Comparison of ENCODE assay signal across 9 cellular contexts in the genomic region with DNA sequence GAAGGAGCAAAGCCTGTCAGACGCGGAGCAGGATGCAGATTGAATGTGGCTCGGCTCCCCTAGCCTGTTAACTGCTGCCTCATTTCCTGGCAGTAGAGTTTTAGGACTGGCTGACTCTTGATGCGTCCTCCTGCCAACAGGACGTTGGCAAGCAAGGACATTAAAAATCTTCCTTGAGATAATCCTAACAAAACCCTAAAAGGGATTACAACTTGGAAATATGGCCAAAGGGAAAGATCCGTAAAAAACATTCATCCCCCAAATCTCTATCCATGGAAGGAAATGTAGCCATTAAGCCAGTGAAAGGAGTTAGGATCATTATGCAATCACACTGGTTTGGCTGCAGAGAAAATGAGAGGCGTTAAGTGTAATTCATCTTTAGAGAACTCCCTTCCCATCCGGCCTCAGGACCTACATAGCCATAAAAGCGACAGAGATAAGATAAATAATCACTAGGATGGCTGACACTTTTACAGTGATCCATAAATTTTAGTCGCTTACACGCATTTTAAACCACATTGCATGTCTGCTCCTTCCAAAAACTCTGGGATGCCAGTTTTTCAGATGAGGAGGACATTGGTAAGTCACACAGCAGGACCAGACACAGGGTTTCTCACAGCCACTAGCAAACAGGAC. TPM values are rescaled to one million over a fixed set of nuclear protein-coding genes. Genes with fewer than 3 reads are reported as not detected.
DNase-seq lines count a peak whose midpoint lies in the region; ATAC-seq and TF ChIP-seq lines count a peak whose summit lies in the region.
"Had no signal": no experiment of that assay in that cellular context is flagged by ENCODE, and none has a peak within 500 bp of the region (broad histone marks: within the 10 kb centered on the region; RNA-seq: fewer than 3 reads in every experiment).

No MANE protein-coding gene starts in this region.

- no peaks in the 10 kb centered on the region for H4K20me1 ChIP-seq in GM23338 (replicated peaks; ENCODE audit: insufficient read depth)

- no peak overlapping the region for H3K4me3 ChIP-seq in GM23338
- H3K4me3 ChIP-seq in skeletal muscle satellite cell (ENCODE audit: low read length) = peak overlapping the region; percentile 6

- H3K9me3 Mint-ChIP-seq in GM23338 = peaks cover 14% of the 10 kb centered on the region

- ATAC-seq in GM23338 = 0 out of 3 replicates have a peak, but pooled peaks have one; percentile 25
- no peak for ATAC-seq in GM21367 (IDR thresholded peaks at IDR 0.05; ENCODE audit: unreplicated experiment)
- no peak for ATAC-seq in GM18520 (IDR thresholded peaks at IDR 0.05; ENCODE audit: unreplicated experiment)

- no peak for TF ChIP-seq CTCF in GM23338 (conservative IDR thresholded peaks at IDR 0.05; ENCODE audit: low read depth in 2 of 2)

- H3K4me1 Mint-ChIP-seq in GM23338 = peaks cover 9% of the 10 kb centered on the region; the same call in 2 of the 3 replicates
- H3K4me1 Mint-ChIP-seq: activated CD4-positive, alpha-beta T cell treated with anti-CD3 and anti-CD28 coated beads, Interleukin-2, amount 10 ng/mL, durations not matched to agents 7 days and 5 days had no signal

- H3K79me2 ChIP-seq in GM23338 (replicated peaks; ENCODE audit: insufficient read depth) = no peaks in the 10 kb centered on the region

- no peak overlapping the region for H3K4me2 ChIP-seq in GM23338
- H3K4me2 ChIP-seq in skeletal muscle satellite cell (ENCODE audit: low read length) = peak overlapping the region; percentile 58

- no peaks in the 10 kb centered on the region for H3K9me3 ChIP-seq in skeletal muscle satellite cell (replicated peaks; ENCODE audit: low read length)
- H3K9me3 ChIP-seq: ascending aorta had no signal

- DNase-seq in GM23338 (ENCODE audit: low spot score) (no peak), NOMO-1 (lab: John Stamatoyannopoulos, UW; ENCODE audit: unreplicated experiment in 2 of 2) (peak; percentile 75 to 89), fibroblast of peridontal ligament (ENCODE audit: extremely low read depth) (peak; percentile 43), activated gamma-delta T cell treated with Interleukin-2 at 50 U/mL for 16 hours (no peak)
- DNase-seq: activated CD4-positive, alpha-beta T cell treated with anti-CD3 and anti-CD28 coated beads, Interleukin-2, amount 10 ng/mL, durations not matched to agents 7 days and 5 days had no signal

- H3K36me3 ChIP-seq in GM23338 (ENCODE audit: insufficient read depth) = no peaks in the 10 kb centered on the region
- no peaks in the 10 kb centered on the region for H3K36me3 ChIP-seq in skeletal muscle satellite cell (ENCODE audit: insufficient read depth, low read length)
- H3K36me3 ChIP-seq: ascending aorta had no signal

- no peak overlapping the region for H3K4me3 Mint-ChIP-seq in GM23338
- H3K4me3 Mint-ChIP-seq: activated CD4-positive, alpha-beta T cell treated with anti-CD3 and anti-CD28 coated beads, Interleukin-2, amount 10 ng/mL, durations not matched to agents 7 days and 5 days had no signal

- no peaks in the 10 kb centered on the region for H3K27me3 Mint-ChIP-seq in GM23338 (ENCODE audit: insufficient read depth, low read depth, poor library complexity)

- H3K9ac ChIP-seq in skeletal muscle satellite cell (ENCODE audit: low read depth, low read length) = no peak overlapping the region

- H3K27ac Mint-ChIP-seq in GM23338 = no peak overlapping the region
- H3K27ac Mint-ChIP-seq: activated CD4-positive, alpha-beta T cell treated with anti-CD3 and anti-CD28 coated beads, Interleukin-2, amount 10 ng/mL, durations not matched to agents 7 days and 5 days had no signal

- peak overlapping the region; percentile 56; the same call in 1 of the 2 replicates for H2AFZ ChIP-seq in GM23338

- H3K4me1 ChIP-seq in GM23338 (ENCODE audit: insufficient read depth) = no peaks in the 10 kb centered on the region
- peaks cover 28% of the 10 kb centered on the region for H3K4me1 ChIP-seq in skeletal muscle satellite cell (ENCODE audit: control insufficient read depth, insufficient read depth, low read length)

- H3K27ac ChIP-seq in GM23338 (ENCODE audit: low read depth) = no peak overlapping the region

- H3K9me2 ChIP-seq in GM23338 (ENCODE audit: insufficient read depth) = 0 out of 2 replicates have a peak, but pooled peaks cover under 1% of the 10 kb centered on the region

- peaks cover 6% of the 10 kb centered on the region; the same call in 2 of the 3 replicates for H3K36me3 Mint-ChIP-seq in GM23338 (ENCODE audit: low read depth)

- no peaks in the 10 kb centered on the region for H3F3A ChIP-seq in GM23338 (replicated peaks; ENCODE audit: low read depth)

- H3K27me3 ChIP-seq in GM23338 (ENCODE audit: insufficient read depth) = no peaks in the 10 kb centered on the region
- no peaks in the 10 kb centered on the region for H3K27me3 ChIP-seq in skeletal muscle satellite cell (ENCODE audit: control insufficient read depth, insufficient read depth, low read length)
- H3K27me3 ChIP-seq: ascending aorta had no signal

TF ChIP-seq in GM23338, 12 proteins besides CTCF, POLR2A, EP300 and RAD21 (continues in another document):
- TF ChIP-seq ZNF331 (CRISPR knock-in tag; IDR thresholded peaks at IDR 0.05; ENCODE audit: low read depth) = no peak
- TF ChIP-seq STAT1 (IDR thresholded peaks at IDR 0.05; ENCODE audit: unreplicated experiment) = no peak
- no peak for TF ChIP-seq POLR2AphosphoS5 (IDR thresholded peaks at IDR 0.05; ENCODE audit: low read depth)
- TF ChIP-seq, protein P1, sequence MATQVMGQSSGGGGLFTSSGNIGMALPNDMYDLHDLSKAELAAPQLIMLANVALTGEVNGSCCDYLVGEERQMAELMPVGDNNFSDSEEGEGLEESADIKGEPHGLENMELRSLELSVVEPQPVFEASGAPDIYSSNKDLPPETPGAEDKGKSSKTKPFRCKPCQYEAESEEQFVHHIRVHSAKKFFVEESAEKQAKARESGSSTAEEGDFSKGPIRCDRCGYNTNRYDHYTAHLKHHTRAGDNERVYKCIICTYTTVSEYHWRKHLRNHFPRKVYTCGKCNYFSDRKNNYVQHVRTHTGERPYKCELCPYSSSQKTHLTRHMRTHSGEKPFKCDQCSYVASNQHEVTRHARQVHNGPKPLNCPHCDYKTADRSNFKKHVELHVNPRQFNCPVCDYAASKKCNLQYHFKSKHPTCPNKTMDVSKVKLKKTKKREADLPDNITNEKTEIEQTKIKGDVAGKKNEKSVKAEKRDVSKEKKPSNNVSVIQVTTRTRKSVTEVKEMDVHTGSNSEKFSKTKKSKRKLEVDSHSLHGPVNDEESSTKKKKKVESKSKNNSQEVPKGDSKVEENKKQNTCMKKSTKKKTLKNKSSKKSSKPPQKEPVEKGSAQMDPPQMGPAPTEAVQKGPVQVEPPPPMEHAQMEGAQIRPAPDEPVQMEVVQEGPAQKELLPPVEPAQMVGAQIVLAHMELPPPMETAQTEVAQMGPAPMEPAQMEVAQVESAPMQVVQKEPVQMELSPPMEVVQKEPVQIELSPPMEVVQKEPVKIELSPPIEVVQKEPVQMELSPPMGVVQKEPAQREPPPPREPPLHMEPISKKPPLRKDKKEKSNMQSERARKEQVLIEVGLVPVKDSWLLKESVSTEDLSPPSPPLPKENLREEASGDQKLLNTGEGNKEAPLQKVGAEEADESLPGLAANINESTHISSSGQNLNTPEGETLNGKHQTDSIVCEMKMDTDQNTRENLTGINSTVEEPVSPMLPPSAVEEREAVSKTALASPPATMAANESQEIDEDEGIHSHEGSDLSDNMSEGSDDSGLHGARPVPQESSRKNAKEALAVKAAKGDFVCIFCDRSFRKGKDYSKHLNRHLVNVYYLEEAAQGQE (IDR thresholded peaks at IDR 0.05; ENCODE audit: unreplicated experiment) = no peak
- TF ChIP-seq, protein P2, sequence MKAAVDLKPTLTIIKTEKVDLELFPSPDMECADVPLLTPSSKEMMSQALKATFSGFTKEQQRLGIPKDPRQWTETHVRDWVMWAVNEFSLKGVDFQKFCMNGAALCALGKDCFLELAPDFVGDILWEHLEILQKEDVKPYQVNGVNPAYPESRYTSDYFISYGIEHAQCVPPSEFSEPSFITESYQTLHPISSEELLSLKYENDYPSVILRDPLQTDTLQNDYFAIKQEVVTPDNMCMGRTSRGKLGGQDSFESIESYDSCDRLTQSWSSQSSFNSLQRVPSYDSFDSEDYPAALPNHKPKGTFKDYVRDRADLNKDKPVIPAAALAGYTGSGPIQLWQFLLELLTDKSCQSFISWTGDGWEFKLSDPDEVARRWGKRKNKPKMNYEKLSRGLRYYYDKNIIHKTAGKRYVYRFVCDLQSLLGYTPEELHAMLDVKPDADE (IDR thresholded peaks at IDR 0.05) = no peak
- TF ChIP-seq NANOG (IDR thresholded peaks at IDR 0.05; ENCODE audit: borderline replicate concordance) = no peak
- no peak for TF ChIP-seq JUNB (IDR thresholded peaks at IDR 0.05; ENCODE audit: unreplicated experiment)
- TF ChIP-seq EZH2phosphoT487 (IDR thresholded peaks at IDR 0.05; ENCODE audit: unreplicated experiment) = no peak
- TF ChIP-seq EZH2 (IDR thresholded peaks at IDR 0.05; ENCODE audit: low read depth, unreplicated experiment) = no peak
- TF ChIP-seq ZNF114 (CRISPR knock-in tag; IDR thresholded peaks at IDR 0.05) = no peak

RNA-seq across cellular contexts. Expression of a gene that starts 44.5 kb away (rescaled TPM):
- 1.0 and 3.0 TPM in 2 replicates for total RNA-seq in GM23338 (2014; rRNA removed; shearing (Covaris generic))
- 0.40 and 0.57 TPM in 2 replicates for polyA plus RNA-seq in GM23338 (2016; fragmentation: Nextera tagmentation; extraction: Ambion mirVana)
- under 0.01 and 0.51 TPM in 2 replicates for total RNA-seq in skeletal muscle satellite cell (2012; rRNA removed)
- total RNA-seq: activated CD4-positive, alpha-beta T cell treated with anti-CD3 and anti-CD28 coated beads, Interleukin-2, amount 10 ng/mL, durations not matched to agents 7 days and 5 days; ascending aorta had no signal

Comparison
In these comparisons a context has a peak if more than half of its experiments do, and no peak if none do; other contexts are left out.
1. DNase-seq: peak in NOMO-1 (2 of 2) and fibroblast of peridontal ligament (single experiment); none in GM23338 (single experiment) and activated gamma-delta T cell treated with Interleukin-2 at 50 U/mL for 16 hours (single experiment).